Comparison of ENCODE assay signal across 24 cellular contexts in the genomic region with DNA sequence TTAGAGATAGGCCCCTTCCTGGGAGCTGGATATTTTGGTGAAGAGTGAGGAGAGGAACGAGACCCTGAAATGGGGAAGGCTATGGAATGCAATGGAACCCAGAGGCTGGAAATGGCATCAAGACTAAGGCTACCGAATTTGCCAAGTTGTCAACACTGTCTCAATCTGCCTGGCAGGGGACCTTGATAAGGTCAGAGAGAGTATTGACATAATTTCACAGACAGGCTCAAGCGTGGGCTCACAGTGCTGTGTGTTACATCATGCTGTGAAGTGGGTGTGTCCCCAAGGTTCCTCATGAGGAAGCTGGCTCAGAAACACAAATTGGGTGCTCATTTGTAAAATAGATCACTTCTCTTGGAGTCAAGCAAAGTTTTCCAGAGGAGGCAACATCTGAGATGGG. TPM values are rescaled to one million over a fixed set of nuclear protein-coding genes. Genes with fewer than 3 reads are reported as not detected.
A peak's percentile ranks its signal among the peaks of the same experiment; 100 is the strongest.
DNase-seq lines count a peak whose midpoint lies in the region; ATAC-seq, FAIRE-seq and TF ChIP-seq lines count a peak whose summit lies in the region.
"Had no signal": no experiment of that assay in that cellular context is flagged by ENCODE, and none has a peak within 500 bp of the region (broad histone marks: within the 10 kb centered on the region; RNA-seq: fewer than 3 reads in every experiment).

No MANE protein-coding gene starts in this region.

- H3K9ac ChIP-seq in endodermal cell (ENCODE audit: extremely low read depth, low read length, poor library complexity, severe bottlenecking): no peak overlapping the region
- H3K9ac ChIP-seq: BLaER1 treated with 17β-estradiol and CSF1 and Interleukin-3, amounts not matched to agents 10 nM and 100 nM had no signal

- H3K9me3 ChIP-seq in endodermal cell (ENCODE audit: control insufficient read depth, low read length) (no peaks in the 10 kb centered on the region), pancreas (no peaks in the 10 kb centered on the region)
- H3K9me3 ChIP-seq: BLaER1 treated with 17β-estradiol and CSF1 and Interleukin-3, amounts not matched to agents 10 nM and 100 nM; prostate gland had no signal

- H3K4me1 Mint-ChIP-seq in endodermal cell: peaks cover 11% of the 10 kb centered on the region
- H3K4me1 Mint-ChIP-seq: activated CD4-positive, alpha-beta T cell treated with anti-CD3 and anti-CD28 coated beads for 36 hours had no signal

- no peaks in the 10 kb centered on the region for H3K9me3 Mint-ChIP-seq in endodermal cell
- H3K9me3 Mint-ChIP-seq: GM23338; stimulated activated naive B cell treated with anti-CD40 and anti-IgM and Interleukin-4, amounts not matched to agents 10 μg/mL and 1 μg/mL and 100 μg/mL, for 72 hours; T-helper 2 cell treated with Interferon-gamma antibody and Interleukin-4, amounts not matched to agents 5 μg/mL and 100 μg/mL, for 36 hours had no signal

- H3K4me1 ChIP-seq in endodermal cell (ENCODE audit: control insufficient read depth, insufficient read depth, low read length): peaks cover 9% of the 10 kb centered on the region
- H3K4me1 ChIP-seq in pancreas: no peaks in the 10 kb centered on the region
- H3K4me1 ChIP-seq: prostate gland had no signal

- WGBS in endodermal cell (ENCODE audit: insufficient coverage in 1 of 2, insufficient read length in 1 of 2), 2 experiments: 67 to 69% methylated on average over 3 of the region's 3 CpGs
- WGBS in pancreas, 2 donors: 27 to 31% methylated on average over 3 of the region's 3 CpGs

- H3K36me3 ChIP-seq in endodermal cell (ENCODE audit: control insufficient read depth, insufficient read depth, low read length) (no peaks in the 10 kb centered on the region), pancreas (no peaks in the 10 kb centered on the region)
- H3K36me3 ChIP-seq: BLaER1 treated with 17β-estradiol and CSF1 and Interleukin-3, amounts not matched to agents 10 nM and 100 nM; prostate gland had no signal

- H3K36me3 Mint-ChIP-seq in endodermal cell (ENCODE audit: low read depth): no peaks in the 10 kb centered on the region
- H3K36me3 Mint-ChIP-seq: stimulated activated naive B cell treated with anti-CD40 and anti-IgM and Interleukin-4, amounts not matched to agents 10 μg/mL and 1 μg/mL and 100 μg/mL, for 72 hours had no signal

- TF ChIP-seq CTCF in endodermal cell (conservative IDR thresholded peaks at IDR 0.05) (no peak), pancreas (IDR thresholded peaks at IDR 0.05) (no peak)

- peak; percentile 21 to 51 (median 45) for ATAC-seq in pancreas
- ATAC-seq in GM21786 (IDR thresholded peaks at IDR 0.05; ENCODE audit: unreplicated experiment): no peak
- ATAC-seq: activated CD4-positive, alpha-beta T cell treated with anti-CD3 and anti-CD28 coated beads for 36 hours; GM23338 had no signal

- FAIRE-seq in pancreas (lab: Jason Lieb, UNC): no peak

- H3K4me3 ChIP-seq in endodermal cell (ENCODE audit: low read length) (no peak overlapping the region), pancreas (no peak overlapping the region)
- H3K4me3 ChIP-seq: BLaER1 treated with 17β-estradiol and CSF1 and Interleukin-3, amounts not matched to agents 10 nM and 100 nM; GM23338; prostate gland had no signal

- no peak overlapping the region for H3K27ac ChIP-seq in endodermal cell (ENCODE audit: low read depth, low read length)
- H3K27ac ChIP-seq in pancreas: no peak overlapping the region
- H3K27ac ChIP-seq: 22Rv1; BLaER1 treated with 17β-estradiol and CSF1 and Interleukin-3, amounts not matched to agents 10 nM and 100 nM; prostate gland had no signal

- H3K27me3 ChIP-seq in endodermal cell (ENCODE audit: control insufficient read depth, insufficient read depth, low read length, poor library complexity, severe bottlenecking): no peaks in the 10 kb centered on the region
- H3K27me3 ChIP-seq in pancreas: peaks cover 0 to 7% (median 0%) of the 10 kb centered on the region in 4 donors
- H3K27me3 ChIP-seq: BLaER1 treated with 17β-estradiol and CSF1 and Interleukin-3, amounts not matched to agents 10 nM and 100 nM had no signal

- H3K27me3 Mint-ChIP-seq in endodermal cell (ENCODE audit: insufficient read depth): peaks cover 12% of the 10 kb centered on the region

- no peak overlapping the region for H3K4me3 Mint-ChIP-seq in endodermal cell
- H3K4me3 Mint-ChIP-seq: activated CD4-positive, alpha-beta T cell treated with anti-CD3 and anti-CD28 coated beads for 36 hours; GM23338; stimulated activated naive B cell treated with anti-CD40 and anti-IgM and Interleukin-4, amounts not matched to agents 10 μg/mL and 1 μg/mL and 100 μg/mL, for 72 hours; T-helper 2 cell treated with Interferon-gamma antibody and Interleukin-4, amounts not matched to agents 5 μg/mL and 100 μg/mL, for 36 hours had no signal

- intact Hi-C loops in pancreas (cut with DNase I): no loop called here

- peak; percentile 30 for DNase-seq in NCI-H146 (lab: John Stamatoyannopoulos, UW)
- DNase-seq in NCI-H146 treated with DMSO at 0.1 percent for 48 hours (lab: John Stamatoyannopoulos, UW; ENCODE audit: unreplicated experiment): no peak
- peak; percentile 77 for DNase-seq in OCI-M1 (lab: John Stamatoyannopoulos, UW)
- DNase-seq in endodermal cell: peak; percentile 66
- DNase-seq in pancreas: no peak
- no peak for DNase-seq in SHP77 (lab: John Stamatoyannopoulos, UW)
- DNase-seq in EL: no peak
- DNase-seq: activated CD4-positive, alpha-beta T cell treated with anti-CD3 and anti-CD28 coated beads for 36 hours; activated CD8-positive, alpha-beta memory T cell treated with anti-CD3 and anti-CD28 coated beads, Interleukin-2, amount 50 U/mL, for 4 hours; activated effector memory CD4-positive, alpha-beta T cell treated with anti-CD3 and anti-CD28 coated beads, Interleukin-2, amount 50 U/mL, for 16 hours; amniotic stem cell; cerebellar nuclear complex; hypothalamus; NCI-H1417 treated with DMSO at 0.1 percent for 48 hours; NCI-H2227 treated with DMSO at 0.1 percent for 48 hours; stimulated activated CD4-positive, alpha-beta T cell treated with anti-CD3 and anti-CD28 coated beads, Interleukin-12 subunit alpha, Interleukin-12 subunit beta, amount 100 ng/mL, for 4 hours; stimulated activated naive B cell treated with anti-CD40 and anti-IgM and Interleukin-4, amounts not matched to agents 10 μg/mL and 1 μg/mL and 100 μg/mL, for 72 hours; trophoblast cell had no signal

- no peak overlapping the region for H3K27ac Mint-ChIP-seq in endodermal cell
- H3K27ac Mint-ChIP-seq: activated CD4-positive, alpha-beta T cell treated with anti-CD3 and anti-CD28 coated beads for 36 hours; GM23338; stimulated activated naive B cell treated with anti-CD40 and anti-IgM and Interleukin-4, amounts not matched to agents 10 μg/mL and 1 μg/mL and 100 μg/mL, for 72 hours; T-helper 2 cell treated with Interferon-gamma antibody and Interleukin-4, amounts not matched to agents 5 μg/mL and 100 μg/mL, for 36 hours had no signal

RNA-seq across cellular contexts. Expression of a gene that starts 51.8 kb away (rescaled TPM):
- total RNA-seq in endodermal cell (1 to 10 TPM in 1 of 2 donors, under 1 TPM in 1; 0.86 to 1.4 TPM), pancreas (1 to 10 TPM; 1.2 to 7.6 (median 2.2) TPM)
- polyA plus RNA-seq in endodermal cell (2013, experiment 1 of 2): 11.2 TPM
- 10.0 TPM for polyA plus RNA-seq in endodermal cell (2013, experiment 2 of 2)
- polyA plus RNA-seq in pancreas: 1 to 10 TPM in 1 of 2 donors, under 1 TPM in 1; 0.65 to 1.3 TPM

Comparison
In these comparisons a context has a peak if more than half of its experiments do, and no peak if none do; other contexts are left out.
1. DNase-seq: peak in NCI-H146 (single experiment), OCI-M1 (single experiment) and endodermal cell (single experiment); none in NCI-H146 treated with DMSO at 0.1 percent for 48 hours (single experiment), pancreas (0 of 6), SHP77 (0 of 2) and EL (single experiment).